In the genomic region with DNA sequence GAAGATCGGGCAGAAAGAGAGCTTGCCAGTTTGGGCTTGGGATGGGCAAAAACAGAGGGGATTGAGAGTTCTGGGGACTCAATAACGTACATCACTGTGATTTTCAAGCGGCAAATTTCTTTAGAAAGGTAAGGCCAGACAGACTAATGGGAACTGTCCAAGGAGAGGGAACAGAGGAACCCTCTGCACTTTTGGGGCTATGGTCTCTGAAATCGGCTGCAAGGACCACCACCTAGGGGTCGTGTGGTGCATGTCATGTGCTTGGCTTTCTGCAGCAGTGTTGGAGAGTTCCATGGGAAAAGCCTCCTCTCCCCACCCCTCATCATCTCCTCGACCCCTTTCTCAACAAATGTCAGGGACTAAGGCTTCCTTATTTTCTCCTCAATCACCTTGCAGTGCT, we compare ENCODE assay signal across 1 cellular context.
TF ChIP-seq lines count a peak whose summit lies in the region.

No MANE protein-coding gene starts in this region.

TF ChIP-seq in GM23338, 12 proteins besides CTCF, POLR2A, EP300 and RAD21 (continued from another document):
- TF ChIP-seq, protein P1, sequence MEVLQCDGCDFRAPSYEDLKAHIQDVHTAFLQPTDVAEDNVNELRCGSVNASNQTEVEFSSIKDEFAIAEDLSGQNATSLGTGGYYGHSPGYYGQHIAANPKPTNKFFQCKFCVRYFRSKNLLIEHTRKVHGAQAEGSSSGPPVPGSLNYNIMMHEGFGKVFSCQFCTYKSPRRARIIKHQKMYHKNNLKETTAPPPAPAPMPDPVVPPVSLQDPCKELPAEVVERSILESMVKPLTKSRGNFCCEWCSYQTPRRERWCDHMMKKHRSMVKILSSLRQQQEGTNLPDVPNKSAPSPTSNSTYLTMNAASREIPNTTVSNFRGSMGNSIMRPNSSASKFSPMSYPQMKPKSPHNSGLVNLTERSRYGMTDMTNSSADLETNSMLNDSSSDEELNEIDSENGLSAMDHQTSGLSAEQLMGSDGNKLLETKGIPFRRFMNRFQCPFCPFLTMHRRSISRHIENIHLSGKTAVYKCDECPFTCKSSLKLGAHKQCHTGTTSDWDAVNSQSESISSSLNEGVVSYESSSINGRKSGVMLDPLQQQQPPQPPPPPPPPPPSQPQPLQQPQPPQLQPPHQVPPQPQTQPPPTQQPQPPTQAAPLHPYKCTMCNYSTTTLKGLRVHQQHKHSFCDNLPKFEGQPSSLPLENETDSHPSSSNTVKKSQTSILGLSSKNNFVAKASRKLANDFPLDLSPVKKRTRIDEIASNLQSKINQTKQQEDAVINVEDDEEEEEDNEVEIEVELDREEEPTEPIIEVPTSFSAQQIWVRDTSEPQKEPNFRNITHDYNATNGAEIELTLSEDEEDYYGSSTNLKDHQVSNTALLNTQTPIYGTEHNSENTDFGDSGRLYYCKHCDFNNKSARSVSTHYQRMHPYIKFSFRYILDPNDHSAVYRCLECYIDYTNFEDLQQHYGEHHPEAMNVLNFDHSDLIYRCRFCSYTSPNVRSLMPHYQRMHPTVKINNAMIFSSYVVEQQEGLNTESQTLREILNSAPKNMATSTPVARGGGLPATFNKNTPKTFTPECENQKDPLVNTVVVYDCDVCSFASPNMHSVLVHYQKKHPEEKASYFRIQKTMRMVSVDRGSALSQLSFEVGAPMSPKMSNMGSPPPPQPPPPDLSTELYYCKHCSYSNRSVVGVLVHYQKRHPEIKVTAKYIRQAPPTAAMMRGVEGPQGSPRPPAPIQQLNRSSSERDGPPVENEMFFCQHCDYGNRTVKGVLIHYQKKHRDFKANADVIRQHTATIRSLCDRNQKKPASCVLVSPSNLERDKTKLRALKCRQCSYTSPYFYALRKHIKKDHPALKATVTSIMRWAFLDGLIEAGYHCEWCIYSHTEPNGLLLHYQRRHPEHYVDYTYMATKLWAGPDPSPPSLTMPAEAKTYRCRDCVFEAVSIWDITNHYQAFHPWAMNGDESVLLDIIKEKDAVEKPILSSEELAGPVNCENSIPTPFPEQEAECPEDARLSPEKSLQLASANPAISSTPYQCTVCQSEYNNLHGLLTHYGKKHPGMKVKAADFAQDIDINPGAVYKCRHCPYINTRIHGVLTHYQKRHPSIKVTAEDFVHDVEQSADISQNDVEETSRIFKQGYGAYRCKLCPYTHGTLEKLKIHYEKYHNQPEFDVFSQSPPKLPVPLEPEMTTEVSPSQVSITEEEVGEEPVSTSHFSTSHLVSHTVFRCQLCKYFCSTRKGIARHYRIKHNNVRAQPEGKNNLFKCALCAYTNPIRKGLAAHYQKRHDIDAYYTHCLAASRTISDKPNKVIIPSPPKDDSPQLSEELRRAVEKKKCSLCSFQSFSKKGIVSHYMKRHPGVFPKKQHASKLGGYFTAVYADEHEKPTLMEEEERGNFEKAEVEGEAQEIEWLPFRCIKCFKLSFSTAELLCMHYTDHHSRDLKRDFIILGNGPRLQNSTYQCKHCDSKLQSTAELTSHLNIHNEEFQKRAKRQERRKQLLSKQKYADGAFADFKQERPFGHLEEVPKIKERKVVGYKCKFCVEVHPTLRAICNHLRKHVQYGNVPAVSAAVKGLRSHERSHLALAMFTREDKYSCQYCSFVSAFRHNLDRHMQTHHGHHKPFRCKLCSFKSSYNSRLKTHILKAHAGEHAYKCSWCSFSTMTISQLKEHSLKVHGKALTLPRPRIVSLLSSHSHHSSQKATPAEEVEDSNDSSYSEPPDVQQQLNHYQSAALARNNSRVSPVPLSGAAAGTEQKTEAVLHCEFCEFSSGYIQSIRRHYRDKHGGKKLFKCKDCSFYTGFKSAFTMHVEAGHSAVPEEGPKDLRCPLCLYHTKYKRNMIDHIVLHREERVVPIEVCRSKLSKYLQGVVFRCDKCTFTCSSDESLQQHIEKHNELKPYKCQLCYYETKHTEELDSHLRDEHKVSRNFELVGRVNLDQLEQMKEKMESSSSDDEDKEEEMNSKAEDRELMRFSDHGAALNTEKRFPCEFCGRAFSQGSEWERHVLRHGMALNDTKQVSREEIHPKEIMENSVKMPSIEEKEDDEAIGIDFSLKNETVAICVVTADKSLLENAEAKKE (CRISPR knock-in tag; IDR thresholded peaks at IDR 0.05), result no peak
- TF ChIP-seq POLR2AphosphoS5 (IDR thresholded peaks at IDR 0.05; ENCODE audit: low read depth) (no peak), STAT1 (IDR thresholded peaks at IDR 0.05; ENCODE audit: unreplicated experiment) (no peak), EZH2phosphoT487 (IDR thresholded peaks at IDR 0.05; ENCODE audit: unreplicated experiment) (no peak), ZNF114 (CRISPR knock-in tag; IDR thresholded peaks at IDR 0.05) (no peak), ZNF331 (CRISPR knock-in tag; IDR thresholded peaks at IDR 0.05; ENCODE audit: low read depth) (no peak), EZH2 (IDR thresholded peaks at IDR 0.05; ENCODE audit: low read depth, unreplicated experiment) (no peak)
- TF ChIP-seq, protein P2, sequence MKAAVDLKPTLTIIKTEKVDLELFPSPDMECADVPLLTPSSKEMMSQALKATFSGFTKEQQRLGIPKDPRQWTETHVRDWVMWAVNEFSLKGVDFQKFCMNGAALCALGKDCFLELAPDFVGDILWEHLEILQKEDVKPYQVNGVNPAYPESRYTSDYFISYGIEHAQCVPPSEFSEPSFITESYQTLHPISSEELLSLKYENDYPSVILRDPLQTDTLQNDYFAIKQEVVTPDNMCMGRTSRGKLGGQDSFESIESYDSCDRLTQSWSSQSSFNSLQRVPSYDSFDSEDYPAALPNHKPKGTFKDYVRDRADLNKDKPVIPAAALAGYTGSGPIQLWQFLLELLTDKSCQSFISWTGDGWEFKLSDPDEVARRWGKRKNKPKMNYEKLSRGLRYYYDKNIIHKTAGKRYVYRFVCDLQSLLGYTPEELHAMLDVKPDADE (IDR thresholded peaks at IDR 0.05), result no peak
